In the genomic region with DNA sequence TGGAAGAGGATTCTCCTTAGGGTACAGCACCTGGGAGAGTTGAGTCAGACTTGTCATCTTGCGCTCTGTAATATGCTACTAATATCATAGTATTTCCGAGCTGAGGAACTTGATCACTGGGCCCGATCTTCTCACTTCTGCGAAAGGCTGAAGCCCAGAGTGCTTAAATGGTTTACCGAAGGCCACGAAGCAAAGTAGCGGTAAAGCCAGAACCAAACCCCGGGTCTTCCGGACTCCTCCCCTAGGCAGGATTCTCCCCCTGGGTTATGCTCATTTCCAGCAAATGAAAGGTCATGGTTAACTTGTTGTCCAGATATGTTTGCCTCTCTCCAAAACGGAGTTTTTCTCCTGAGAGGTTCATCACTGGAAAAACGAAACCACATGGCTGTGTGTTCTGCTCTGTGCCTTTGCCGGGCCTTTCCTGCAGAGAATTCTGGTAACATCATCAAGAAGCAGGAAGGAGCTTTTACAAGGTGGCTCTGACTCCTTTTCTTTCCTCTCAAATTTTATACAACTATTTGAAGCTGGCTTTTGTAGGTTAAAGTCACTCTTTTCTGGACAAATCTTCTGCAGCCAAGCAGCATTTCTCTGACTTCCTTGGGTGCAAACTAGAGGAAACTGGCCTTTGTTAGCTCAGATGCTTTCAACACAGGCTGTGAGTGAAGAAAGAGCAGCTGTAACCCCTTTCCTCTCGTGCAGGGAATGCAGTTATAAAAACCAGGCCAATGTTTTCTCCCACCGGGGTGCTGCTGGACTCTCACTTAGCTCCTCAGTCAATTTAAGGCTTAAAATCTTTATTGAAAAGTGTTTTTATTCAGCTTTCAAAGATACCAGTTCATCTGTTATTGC, we compare ENCODE assay signal across 8 cellular contexts. TPM values are rescaled to one million over a fixed set of nuclear protein-coding genes. Genes with fewer than 3 reads are reported as not detected.
A peak's percentile ranks its signal among the peaks of the same experiment; 100 is the strongest.
DNase-seq lines count a peak whose midpoint lies in the region; ATAC-seq and TF ChIP-seq lines count a peak whose summit lies in the region.

No MANE protein-coding gene starts in this region.

- H3K27me3 Mint-ChIP-seq in natural killer cell treated with Interleukin-12 subunit alpha and Interleukin-12 subunit beta and Interleukin-15 and Interleukin-18, amount 100 ng/mL, for 72 hours, result no peaks in the 10 kb centered on the region

- peaks cover 25 to 41% of the 10 kb centered on the region in 2 donors for H3K4me1 Mint-ChIP-seq in natural killer cell treated with Interleukin-12 subunit alpha and Interleukin-12 subunit beta and Interleukin-15 and Interleukin-18, amount 100 ng/mL, for 72 hours (ENCODE audit: low read depth in 2 of 2)

- H3K9me3 Mint-ChIP-seq in natural killer cell treated with Interleukin-12 subunit alpha and Interleukin-12 subunit beta and Interleukin-15 and Interleukin-18, amount 100 ng/mL, for 72 hours, result no peaks in the 10 kb centered on the region

- peak in 1 of 2 donors; percentile 47 for ATAC-seq in natural killer cell treated with Interleukin-12 subunit alpha and Interleukin-12 subunit beta and Interleukin-15 and Interleukin-18, amount 100 ng/mL, for 72 hours
- ATAC-seq in HG03108 (IDR thresholded peaks at IDR 0.05; ENCODE audit: unreplicated experiment), result no peak
- ATAC-seq in GM18502 (IDR thresholded peaks at IDR 0.05; ENCODE audit: poor library complexity, unreplicated experiment), result no peak

- H3K36me3 Mint-ChIP-seq in natural killer cell treated with Interleukin-12 subunit alpha and Interleukin-12 subunit beta and Interleukin-15 and Interleukin-18, amount 100 ng/mL, for 72 hours, result no peaks in the 10 kb centered on the region

- no peaks in the 10 kb centered on the region for H3K27me3 ChIP-seq in dorsolateral prefrontal cortex

- peak overlapping the region; percentile 60 for H3K27ac Mint-ChIP-seq in natural killer cell treated with Interleukin-12 subunit alpha and Interleukin-12 subunit beta and Interleukin-15 and Interleukin-18, amount 100 ng/mL, for 72 hours

- CTCF ChIA-PET in GM10248 (lab: Yijun Ruan, JAX), result interaction anchor here (0.9 to 2.3 kb wide), 11 partner anchors 9 to 189 kb away, joined by 3 to 9 read pairs (median 3); a partner anchor contains a TSS

- H3K27ac ChIP-seq in dorsolateral prefrontal cortex, result peak overlapping the region in 55 of 59 donors; percentile 1 to 87 (median 63)

- TF ChIP-seq CTCF in AG10803 (conservative IDR thresholded peaks at IDR 0.05; ENCODE audit: low read length) (no peak), dorsolateral prefrontal cortex (IDR thresholded peaks at IDR 0.05 in 54 of 56, conservative IDR thresholded peaks at IDR 0.05 in 2 of 56; ENCODE audit: low read depth in 1 of 56, partially characterized antibody in 56 of 56) (no peak), GM10248 (IDR thresholded peaks at IDR 0.05; ENCODE audit: control extremely low read depth, extremely low read depth, low read depth, missing control alignments) (no peak)

- intact Hi-C loops in dorsolateral prefrontal cortex (cut with DNase I), result no loop called here

- H3K4me3 Mint-ChIP-seq in natural killer cell treated with Interleukin-12 subunit alpha and Interleukin-12 subunit beta and Interleukin-15 and Interleukin-18, amount 100 ng/mL, for 72 hours, result peak overlapping the region; percentile 77

- DNase-seq in AG10803 (ENCODE audit: low read depth) (peak; percentile 68), MV-4-11 (lab: John Stamatoyannopoulos, UW) (peak; percentile 71), dorsolateral prefrontal cortex (no peak), GM10248 (ENCODE audit: extremely low spot score) (no peak), NCI-H146 (lab: John Stamatoyannopoulos, UW) (no peak)
- DNase-seq in natural killer cell treated with Interleukin-12 subunit alpha and Interleukin-12 subunit beta and Interleukin-15 and Interleukin-18, amount 100 ng/mL, for 72 hours (ENCODE audit: low spot score), result no peak

- POLR2A ChIA-PET in GM10248 (lab: Yijun Ruan, JAX), result no interaction called here

- peak overlapping the region; percentile 41 for H3K4me3 ChIP-seq in AG10803 (ENCODE audit: low read length)
- peak overlapping the region in 10 of 59 donors; percentile 2 to 27 (median 18) for H3K4me3 ChIP-seq in dorsolateral prefrontal cortex

RNA-seq across cellular contexts. Expression of a gene that starts 35.5 kb away (rescaled TPM):
- total RNA-seq in dorsolateral prefrontal cortex, result 10 to 100 TPM in 119 of 120 experiments, 1 to 10 TPM in 1; 5.9 to 36.7 (median 18.6) TPM
- 1 to 10 TPM; 3.4 to 3.5 TPM for total RNA-seq in natural killer cell treated with Interleukin-12 subunit alpha and Interleukin-12 subunit beta and Interleukin-15 and Interleukin-18, amount 100 ng/mL, for 72 hours

Comparison
In these comparisons a context has a peak if more than half of its experiments do, and no peak if none do; other contexts are left out.
1. DNase-seq: peak in AG10803 (single experiment) and MV-4-11 (single experiment); none in dorsolateral prefrontal cortex (0 of 10), natural killer cell treated with Interleukin-12 subunit alpha and Interleukin-12 subunit beta and Interleukin-15 and Interleukin-18, amount 100 ng/mL, for 72 hours (single experiment), GM10248 (single experiment) and NCI-H146 (single experiment).